In genomic region chr6:105374010-105374420, GRCh38 we compare ENCODE assay signal across 1 cellular context.
A peak's percentile ranks its signal among the peaks of the same experiment; 100 is the strongest.
TF ChIP-seq lines count a peak whose summit lies in the region.

No MANE protein-coding gene starts in this region.

TF ChIP-seq in SK-N-SH treated with all-trans-retinoic acid at 6 μM for 48 hours, 23 proteins besides CTCF, POLR2A, EP300 and RAD21 (continued from another document):
- TF ChIP-seq CSRNP3 (CRISPR knock-in tag; IDR thresholded peaks at IDR 0.05) = no peak
- TF ChIP-seq TOX (CRISPR knock-in tag; IDR thresholded peaks at IDR 0.05; ENCODE audit: borderline replicate concordance) = no peak
- TF ChIP-seq POU6F1 (CRISPR knock-in tag; IDR thresholded peaks at IDR 0.05; ENCODE audit: borderline replicate concordance, low read depth) = no peak
- TF ChIP-seq TCF4 (CRISPR knock-in tag; IDR thresholded peaks at IDR 0.05; ENCODE audit: borderline replicate concordance) = no peak
- TF ChIP-seq ESRRG (CRISPR knock-in tag; IDR thresholded peaks at IDR 0.05) = no peak
- TF ChIP-seq CREB5 (CRISPR knock-in tag; IDR thresholded peaks at IDR 0.05; ENCODE audit: low read depth) = peak; percentile 40; the same call in 1 of the 2 replicates
- TF ChIP-seq ZFP3 (CRISPR knock-in tag; IDR thresholded peaks at IDR 0.05) = no peak
- no peak for TF ChIP-seq ZFP30 (CRISPR knock-in tag; IDR thresholded peaks at IDR 0.05)
TF ChIP-seq in SK-N-SH treated with all-trans-retinoic acid at 6 μM for 48 hours: peak in this region for 2.
